In genomic region chr1:3319874-3320245, GRCh38 we compare ENCODE assay signal across 8 cellular contexts.
DNase-seq lines count a peak whose midpoint lies in the region; ATAC-seq lines count a peak whose summit lies in the region.

No MANE protein-coding gene starts in this region.

- DNase-seq in A172 (ENCODE audit: low spot score): peak; percentile 65
- peak; percentile 83 for DNase-seq in ELF-1 (ENCODE audit: low read depth, low spot score)
- DNase-seq in NCI-H1048 (lab: John Stamatoyannopoulos, UW): peak; percentile 9
- peak; percentile 43 for DNase-seq in UCSD-AML1 (lab: John Stamatoyannopoulos, UW; ENCODE audit: unreplicated experiment)
- DNase-seq in fibroblast of the conjunctiva (ENCODE audit: low read depth): peak; percentile 49
- DNase-seq in pons (ENCODE audit: low spot score): peak; percentile 34

- ATAC-seq in HG02763 (IDR thresholded peaks at IDR 0.05; ENCODE audit: unreplicated experiment): no peak
- ATAC-seq in GM21529 (IDR thresholded peaks at IDR 0.05; ENCODE audit: unreplicated experiment): no peak

Comparison
In these comparisons a context has a peak if more than half of its experiments do, and no peak if none do; other contexts are left out.
1. DNase-seq: peak in every context shown above with its lines; median percentile 83 in ELF-1; 65 in A172; 49 in fibroblast of the conjunctiva; 43 in UCSD-AML1; 34 in pons; 9 in NCI-H1048.